17 cellular contexts compared by ENCODE assay signal in genomic region chr4:150584198-150584593, GRCh38. TPM values are rescaled to one million over a fixed set of nuclear protein-coding genes. Genes with fewer than 3 reads are reported as not detected.
DNase-seq lines count a peak whose midpoint lies in the region; TF ChIP-seq lines count a peak whose summit lies in the region.
"Had no signal": no experiment of that assay in that cellular context is flagged by ENCODE, and none has a peak within 500 bp of the region (broad histone marks: within the 10 kb centered on the region; RNA-seq: fewer than 3 reads in every experiment).

No MANE protein-coding gene starts in this region.

- no peak overlapping the region for H2AFZ ChIP-seq in mesenchymal stem cell (ENCODE audit: low read depth, low read length)
- H2AFZ ChIP-seq in smooth muscle cell (ENCODE audit: low read depth): no peak overlapping the region
- H2AFZ ChIP-seq in MM.1S (ENCODE audit: low read length): no peak overlapping the region

- H4K20me1 ChIP-seq in smooth muscle cell (ENCODE audit: low read depth): peaks cover 50% of the 10 kb centered on the region
- H4K20me1 ChIP-seq in MM.1S (ENCODE audit: insufficient read depth, low read length): no peaks in the 10 kb centered on the region
- H4K20me1 ChIP-seq: BLaER1 treated with 17β-estradiol and CSF1 and Interleukin-3, amounts not matched to agents 10 nM and 100 nM had no signal

- DNase-seq in M059J (ENCODE audit: low read depth) (peak; percentile 1), mesenchymal stem cell (no peak), smooth muscle cell (lab: John Stamatoyannopoulos, UW; ENCODE audit: unreplicated experiment) (no peak), NCI-H2196 treated with DMSO at 0.1 percent for 48 hours (lab: John Stamatoyannopoulos, UW; ENCODE audit: unreplicated experiment) (no peak), MM.1S (no peak), HPDE6-E6E7 (ENCODE audit: extremely low spot score) (no peak)
- no peak for DNase-seq in activated CD4-positive, CD25-positive, alpha-beta regulatory T cell treated with anti-CD3 and anti-CD28 coated beads, Interleukin-2, amount 50 U/mL, for 72 hours
- DNase-seq: activated CD8-positive, alpha-beta memory T cell treated with anti-CD3 and anti-CD28 coated beads for 24 hours; activated effector memory CD4-positive, alpha-beta T cell treated with anti-CD3 and anti-CD28 coated beads, Interleukin-2, amount 50 U/mL, for 16 hours; DMS79; hippocampal formation; NCI-H2171 had no signal

- H3F3A ChIP-seq in smooth muscle cell (ENCODE audit: low read depth) (no peaks in the 10 kb centered on the region), MM.1S (ENCODE audit: insufficient read depth, low read length) (no peaks in the 10 kb centered on the region)

- H3K9me3 ChIP-seq in duodenal mucosa (ENCODE audit: control insufficient read depth in 1 of 2, low read length in 2 of 2) (peaks cover 0 to 9% of the 10 kb centered on the region in 2 donors), mesenchymal stem cell (ENCODE audit: control insufficient read depth, low read length) (peaks cover 19% of the 10 kb centered on the region), smooth muscle cell (replicated peaks; ENCODE audit: low read depth) (no peaks in the 10 kb centered on the region), MM.1S (replicated peaks; ENCODE audit: insufficient read depth, low read length) (no peaks in the 10 kb centered on the region)

- no peak overlapping the region for H3K4ac ChIP-seq in mesenchymal stem cell (ENCODE audit: low read depth in 1 of 2, low read length in 2 of 2)

- peak overlapping the region in 1 of 2 experiments; percentile 63 for H3K18ac ChIP-seq in mesenchymal stem cell (ENCODE audit: low read depth in 1 of 2, low read length in 2 of 2)

- no peak overlapping the region for H2BK120ac ChIP-seq in mesenchymal stem cell (ENCODE audit: low read depth, low read length)

- H3K36me3 ChIP-seq in duodenal mucosa (ENCODE audit: control insufficient read depth in 1 of 2, insufficient read depth in 2 of 2, low read length in 2 of 2) (peaks cover 12 to 27% of the 10 kb centered on the region in 2 donors), mesenchymal stem cell (ENCODE audit: control insufficient read depth in 1 of 2, insufficient read depth in 2 of 2, low read depth in 1 of 2, low read length in 2 of 2) (peaks cover 0 to 4% of the 10 kb centered on the region in 2 experiments), smooth muscle cell (ENCODE audit: low read depth) (no peaks in the 10 kb centered on the region), MM.1S (replicated peaks; ENCODE audit: insufficient read depth, low read length) (no peaks in the 10 kb centered on the region; the same call in 1 of the 2 replicates)

- H4K8ac ChIP-seq in mesenchymal stem cell (ENCODE audit: low read length): no peak overlapping the region

- no peak overlapping the region for H2AK5ac ChIP-seq in mesenchymal stem cell (ENCODE audit: low read length, severe bottlenecking)

- H3K27me3 ChIP-seq in duodenal mucosa (ENCODE audit: control insufficient read depth in 1 of 2, insufficient read depth in 2 of 2, low read length in 2 of 2): no peaks in the 10 kb centered on the region
- no peaks in the 10 kb centered on the region for H3K27me3 ChIP-seq in mesenchymal stem cell (ENCODE audit: control insufficient read depth in 1 of 2, insufficient read depth in 1 of 2, low read length in 2 of 2)
- H3K27me3 ChIP-seq in smooth muscle cell (ENCODE audit: low read depth): peaks cover 77% of the 10 kb centered on the region
- H3K27me3 ChIP-seq in MM.1S (replicated peaks; ENCODE audit: insufficient read depth, low read length): no peaks in the 10 kb centered on the region
- H3K27me3 ChIP-seq: BLaER1 treated with 17β-estradiol and CSF1 and Interleukin-3, amounts not matched to agents 10 nM and 100 nM; tibial nerve had no signal

- H3K79me1 ChIP-seq in mesenchymal stem cell (replicated peaks; ENCODE audit: low read length, poor library complexity, severe bottlenecking): peaks cover 4% of the 10 kb centered on the region

- H3K27ac ChIP-seq in duodenal mucosa (ENCODE audit: low read depth, low read length) (peak overlapping the region; percentile 76), mesenchymal stem cell (ENCODE audit: low read length, poor library complexity, severe bottlenecking) (no peak overlapping the region), smooth muscle cell (ENCODE audit: low read depth) (no peak overlapping the region), MM.1S (ENCODE audit: low read length) (no peak overlapping the region)
- H3K27ac ChIP-seq: BLaER1 treated with 17β-estradiol and CSF1 and Interleukin-3, amounts not matched to agents 10 nM and 100 nM; SK-N-MC had no signal

- 14% methylated on average over 4 of the region's 6 CpGs for WGBS in mesenchymal stem cell
- WGBS in smooth muscle cell (ENCODE audit: low lambda C conversion rate): 14% methylated on average over 6 of the region's 6 CpGs

- H2BK5ac ChIP-seq in mesenchymal stem cell (ENCODE audit: low read depth, low read length, poor library complexity, severe bottlenecking): no peak overlapping the region

- H3K79me2 ChIP-seq in smooth muscle cell (ENCODE audit: low read depth): no peaks in the 10 kb centered on the region
- H3K79me2 ChIP-seq in MM.1S (ENCODE audit: low read length): no peaks in the 10 kb centered on the region

- H3K4me1 ChIP-seq in duodenal mucosa (ENCODE audit: control insufficient read depth in 1 of 2, insufficient read depth in 2 of 2, low read length in 2 of 2) (no peaks in the 10 kb centered on the region), mesenchymal stem cell (ENCODE audit: control insufficient read depth, insufficient read depth, low read depth, low read length) (peaks cover 11% of the 10 kb centered on the region), smooth muscle cell (ENCODE audit: low read depth) (peaks cover 31% of the 10 kb centered on the region), MM.1S (ENCODE audit: low read length) (no peaks in the 10 kb centered on the region)
- H3K4me1 ChIP-seq: BLaER1 treated with 17β-estradiol and CSF1 and Interleukin-3, amounts not matched to agents 10 nM and 100 nM had no signal

- H3K4me3 ChIP-seq in duodenal mucosa (ENCODE audit: low read depth in 1 of 2, low read length in 2 of 2): peak overlapping the region; percentile 65 to 70
- H3K4me3 ChIP-seq in mesenchymal stem cell (ENCODE audit: insufficient read depth in 1 of 2, low read depth in 1 of 2, low read length in 2 of 2): no peak overlapping the region
- H3K4me3 ChIP-seq in smooth muscle cell: peak overlapping the region; percentile 50
- no peak overlapping the region for H3K4me3 ChIP-seq in MM.1S (ENCODE audit: low read length)
- H3K4me3 ChIP-seq: SK-N-MC had no signal

- TF ChIP-seq CTCF in smooth muscle cell (IDR thresholded peaks at IDR 0.05; ENCODE audit: borderline replicate concordance, insufficient read depth, poor library complexity, severe bottlenecking): no peak
- no peak for TF ChIP-seq CTCF in MM.1S (IDR thresholded peaks at IDR 0.05; ENCODE audit: low read length)

- peak overlapping the region; percentile 57 to 64 for H3K9ac ChIP-seq in duodenal mucosa (ENCODE audit: low read depth in 1 of 2, low read length in 2 of 2)
- no peak overlapping the region for H3K9ac ChIP-seq in mesenchymal stem cell (ENCODE audit: low read length)
- no peak overlapping the region for H3K9ac ChIP-seq in smooth muscle cell (ENCODE audit: low read depth)
- H3K9ac ChIP-seq in MM.1S (ENCODE audit: low read length): no peak overlapping the region
- H3K9ac ChIP-seq: BLaER1 treated with 17β-estradiol and CSF1 and Interleukin-3, amounts not matched to agents 10 nM and 100 nM had no signal

- no peak overlapping the region for H3K14ac ChIP-seq in mesenchymal stem cell (ENCODE audit: low read length in 2 of 2)

- no peak overlapping the region for H2BK12ac ChIP-seq in mesenchymal stem cell (ENCODE audit: low read length in 2 of 2)

- no peak overlapping the region for H2BK15ac ChIP-seq in mesenchymal stem cell (ENCODE audit: low read depth, poor library complexity, severe bottlenecking)

- H3K4me2 ChIP-seq in mesenchymal stem cell (ENCODE audit: low read length, poor library complexity, severe bottlenecking) (peak overlapping the region; percentile 92), smooth muscle cell (peak overlapping the region; percentile 93), MM.1S (ENCODE audit: low read depth, low read length) (no peak overlapping the region)
- H3K4me2 ChIP-seq: BLaER1 treated with 17β-estradiol and CSF1 and Interleukin-3, amounts not matched to agents 10 nM and 100 nM had no signal

- no peaks in the 10 kb centered on the region for H3K9me2 ChIP-seq in MM.1S (replicated peaks; ENCODE audit: insufficient read depth, low read length)

- H3K23ac ChIP-seq in mesenchymal stem cell (ENCODE audit: low read length in 2 of 2): no peak overlapping the region

- H4K91ac ChIP-seq in mesenchymal stem cell (ENCODE audit: low read length): no peak overlapping the region

RNA-seq across cellular contexts. Expression of gene MAB21L2, which starts 2.2 kb away (rescaled TPM):
- total RNA-seq in M059J (2014; rRNA removed; shearing (Covaris generic)): 4.4 and 5.3 TPM in 2 replicates
- 12.8 TPM for polyA plus RNA-seq in mesenchymal stem cell (2013, experiment 1 of 2)
- 12.9 TPM for polyA plus RNA-seq in mesenchymal stem cell (2013, experiment 2 of 2)
- total RNA-seq in smooth muscle cell: 1.7 TPM in 2 replicates
- polyA plus RNA-seq in smooth muscle cell: 0.17 and 0.77 TPM in 2 replicates
- total RNA-seq: endothelial cell of umbilical vein had no signal
- polyA plus RNA-seq: endothelial cell of umbilical vein had no signal

Comparison
In these comparisons a context has a peak if more than half of its experiments do, and no peak if none do; other contexts are left out.
1. H3K4me3 ChIP-seq: peak in duodenal mucosa (2 of 2) and smooth muscle cell (single experiment); none in mesenchymal stem cell (0 of 2) and MM.1S (single experiment).
2. H3K9ac ChIP-seq: peak in duodenal mucosa (2 of 2); none in mesenchymal stem cell (single experiment), smooth muscle cell (single experiment) and MM.1S (single experiment).